Comparison of ENCODE assay signal across 8 cellular contexts in the genomic region with DNA sequence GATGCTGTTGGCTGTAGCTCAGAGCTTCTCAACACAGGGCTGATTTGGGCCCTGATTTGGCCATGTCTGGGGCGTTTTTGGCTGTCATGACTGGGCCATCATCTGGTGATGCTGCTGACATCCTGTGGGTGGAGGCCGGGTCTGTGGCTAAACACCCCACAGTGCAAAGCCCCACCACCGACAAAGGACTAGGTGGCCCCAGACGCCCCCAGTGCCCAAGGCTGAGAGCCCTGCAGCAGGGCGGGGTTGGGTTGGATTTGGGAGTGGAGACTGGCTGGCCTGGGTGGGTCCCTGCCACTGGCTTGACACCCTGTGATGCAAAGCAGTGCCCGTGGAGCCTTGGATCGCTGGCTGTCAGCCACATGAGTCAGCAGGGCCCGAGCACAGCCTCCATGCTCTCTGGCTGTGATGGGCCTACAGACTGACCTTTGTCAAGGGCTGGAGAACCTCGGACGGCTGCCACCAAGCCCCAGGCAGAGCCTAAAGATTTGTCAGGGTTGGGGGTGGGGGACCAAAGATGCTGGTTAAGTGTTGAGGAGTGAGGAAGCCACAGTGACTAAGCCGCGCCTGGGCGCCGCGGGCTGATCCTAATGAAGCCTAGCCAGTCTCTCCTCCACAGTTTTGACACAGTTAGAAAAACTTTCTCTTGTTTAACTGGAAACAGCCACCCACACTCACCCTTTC. TPM values are rescaled to one million over a fixed set of nuclear protein-coding genes. Genes with fewer than 3 reads are reported as not detected.
DNase-seq lines count a peak whose midpoint lies in the region; ATAC-seq and TF ChIP-seq lines count a peak whose summit lies in the region.

No MANE protein-coding gene starts in this region.

- 49 to 63% (median 50%) methylated on average over 12 to 15 of the region's 15 CpGs for WGBS in heart left ventricle, 4 donors

- no peaks in the 10 kb centered on the region for H3K36me3 Mint-ChIP-seq in Calu3 (ENCODE audit: insufficient read depth, unreplicated experiment)

- TF ChIP-seq POLR2A in heart left ventricle (IDR thresholded peaks at IDR 0.05), result no peak

- no peaks in the 10 kb centered on the region for H3K27me3 Mint-ChIP-seq in Calu3 (ENCODE audit: unreplicated experiment)

- no peaks in the 10 kb centered on the region for H3K36me3 ChIP-seq in heart left ventricle
- H3K36me3 ChIP-seq in rectal smooth muscle tissue (ENCODE audit: control insufficient read depth, insufficient read depth, low read length), result no peaks in the 10 kb centered on the region

- no peak overlapping the region for H3K4me3 Mint-ChIP-seq in Calu3 (ENCODE audit: low read depth, unreplicated experiment)

- no peaks in the 10 kb centered on the region for H3K4me1 Mint-ChIP-seq in Calu3 (ENCODE audit: low read depth, unreplicated experiment)

- intact Hi-C loops in Calu3 (cut with micrococcal nuclease; ENCODE audit: unreplicated experiment), result no loop called here
- intact Hi-C loops in heart left ventricle (cut with DNase I), result loop anchor here in 9 of 10 donors (5.0 to 10.0 kb wide), 6 partner anchors 144 to 824 kb away; no protein-coding TSS in a partner anchor

- peak; percentile 89 for ATAC-seq in SK-N-SH treated with all-trans-retinoic acid at 6 μM for 48 hours
- peak; percentile 48 to 96 (median 90) for ATAC-seq in heart left ventricle
- ATAC-seq in GM21390 (IDR thresholded peaks at IDR 0.05; ENCODE audit: unreplicated experiment), result no peak

- peaks cover 3% of the 10 kb centered on the region for H3K9me3 Mint-ChIP-seq in Calu3 (ENCODE audit: low read depth, unreplicated experiment)

- TF ChIP-seq CTCF in Calu3 (IDR thresholded peaks at IDR 0.05; ENCODE audit: unreplicated experiment) (no peak), heart left ventricle (IDR thresholded peaks at IDR 0.05) (no peak), GM20000 (IDR thresholded peaks at IDR 0.05; ENCODE audit: extremely low read depth, missing control alignments) (no peak)

- CTCF ChIA-PET in Calu3 (lab: Charles Lee), result no interaction called here

- H3K27ac ChIP-seq in heart left ventricle (peak overlapping the region in 6 of 12 donors; percentile 5 to 83 (median 21)), rectal smooth muscle tissue (ENCODE audit: low read depth, low read length) (peak overlapping the region; percentile 93)

- no TSS peak for BruUV-seq in Calu3 (replicated peaks; lab: Mats Ljungman, UMichigan)

- H3K4me1 ChIP-seq in heart left ventricle, result peaks cover 0 to 19% (median 2%) of the 10 kb centered on the region in 12 donors
- H3K4me1 ChIP-seq in rectal smooth muscle tissue (ENCODE audit: control insufficient read depth, insufficient read depth, low read length), result peaks cover 22% of the 10 kb centered on the region

- no peak overlapping the region for H3K9ac ChIP-seq in rectal smooth muscle tissue (ENCODE audit: low read length)

- H3K9me3 ChIP-seq in heart left ventricle, result no peaks in the 10 kb centered on the region

- H3K27ac Mint-ChIP-seq in Calu3 (ENCODE audit: unreplicated experiment), result no peak overlapping the region

- H3K4me3 ChIP-seq in heart left ventricle (no peak overlapping the region), rectal smooth muscle tissue (ENCODE audit: low read length) (peak overlapping the region; percentile 15)

- H3K27me3 ChIP-seq in heart left ventricle (peaks cover 0 to 9% (median 6%) of the 10 kb centered on the region in 9 donors), rectal smooth muscle tissue (ENCODE audit: control insufficient read depth, insufficient read depth, low read length) (no peaks in the 10 kb centered on the region)

- peak; percentile 3 for DNase-seq in Calu3
- DNase-seq in heart left ventricle, result peak; percentile 48 to 88 (median 81)
- DNase-seq in activated CD4-positive, alpha-beta T cell treated with anti-CD3 and anti-CD28 coated beads, Interleukin-2, amount 50 U/mL, for 1 hour, result no peak
- DNase-seq in GM20000 (ENCODE audit: low spot score), result no peak
- DNase-seq in DMS 273 (lab: John Stamatoyannopoulos, UW; ENCODE audit: unreplicated experiment), result no peak

TF ChIP-seq in SK-N-SH treated with all-trans-retinoic acid at 6 μM for 48 hours, 23 proteins besides CTCF, POLR2A, EP300 and RAD21:
- no peak for TF ChIP-seq ESRRG (CRISPR knock-in tag; IDR thresholded peaks at IDR 0.05)
- TF ChIP-seq ZFP30 (CRISPR knock-in tag; IDR thresholded peaks at IDR 0.05), result no peak
- TF ChIP-seq OSR1 (CRISPR knock-in tag; IDR thresholded peaks at IDR 0.05), result no peak
- TF ChIP-seq ISL1 (CRISPR knock-in tag; IDR thresholded peaks at IDR 0.05), result no peak
- TF ChIP-seq ZFP3 (CRISPR knock-in tag; IDR thresholded peaks at IDR 0.05), result 0 out of 2 replicates have a peak, but pooled peaks have one; percentile 31
- TF ChIP-seq ZNF8 (CRISPR knock-in tag; IDR thresholded peaks at IDR 0.05), result no peak
- no peak for TF ChIP-seq GLIS3 (CRISPR knock-in tag; IDR thresholded peaks at IDR 0.05)
- no peak for TF ChIP-seq CSDC2 (CRISPR knock-in tag; IDR thresholded peaks at IDR 0.05)
- TF ChIP-seq, protein P1, sequence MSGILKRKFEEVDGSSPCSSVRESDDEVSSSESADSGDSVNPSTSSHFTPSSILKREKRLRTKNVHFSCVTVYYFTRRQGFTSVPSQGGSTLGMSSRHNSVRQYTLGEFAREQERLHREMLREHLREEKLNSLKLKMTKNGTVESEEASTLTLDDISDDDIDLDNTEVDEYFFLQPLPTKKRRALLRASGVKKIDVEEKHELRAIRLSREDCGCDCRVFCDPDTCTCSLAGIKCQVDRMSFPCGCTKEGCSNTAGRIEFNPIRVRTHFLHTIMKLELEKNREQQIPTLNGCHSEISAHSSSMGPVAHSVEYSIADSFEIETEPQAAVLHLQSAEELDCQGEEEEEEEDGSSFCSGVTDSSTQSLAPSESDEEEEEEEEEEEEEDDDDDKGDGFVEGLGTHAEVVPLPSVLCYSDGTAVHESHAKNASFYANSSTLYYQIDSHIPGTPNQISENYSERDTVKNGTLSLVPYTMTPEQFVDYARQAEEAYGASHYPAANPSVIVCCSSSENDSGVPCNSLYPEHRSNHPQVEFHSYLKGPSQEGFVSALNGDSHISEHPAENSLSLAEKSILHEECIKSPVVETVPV (CRISPR knock-in tag; IDR thresholded peaks at IDR 0.05), result no peak
- TF ChIP-seq, protein P2, sequence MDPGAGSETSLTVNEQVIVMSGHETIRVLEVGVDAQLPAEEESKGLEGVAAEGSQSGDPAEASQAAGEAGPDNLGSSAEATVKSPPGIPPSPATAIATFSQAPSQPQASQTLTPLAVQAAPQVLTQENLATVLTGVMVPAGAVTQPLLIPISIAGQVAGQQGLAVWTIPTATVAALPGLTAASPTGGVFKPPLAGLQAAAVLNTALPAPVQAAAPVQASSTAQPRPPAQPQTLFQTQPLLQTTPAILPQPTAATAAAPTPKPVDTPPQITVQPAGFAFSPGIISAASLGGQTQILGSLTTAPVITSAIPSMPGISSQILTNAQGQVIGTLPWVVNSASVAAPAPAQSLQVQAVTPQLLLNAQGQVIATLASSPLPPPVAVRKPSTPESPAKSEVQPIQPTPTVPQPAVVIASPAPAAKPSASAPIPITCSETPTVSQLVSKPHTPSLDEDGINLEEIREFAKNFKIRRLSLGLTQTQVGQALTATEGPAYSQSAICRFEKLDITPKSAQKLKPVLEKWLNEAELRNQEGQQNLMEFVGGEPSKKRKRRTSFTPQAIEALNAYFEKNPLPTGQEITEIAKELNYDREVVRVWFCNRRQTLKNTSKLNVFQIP (CRISPR knock-in tag; IDR thresholded peaks at IDR 0.05; ENCODE audit: borderline replicate concordance, low read depth), result no peak
- TF ChIP-seq, protein P3, sequence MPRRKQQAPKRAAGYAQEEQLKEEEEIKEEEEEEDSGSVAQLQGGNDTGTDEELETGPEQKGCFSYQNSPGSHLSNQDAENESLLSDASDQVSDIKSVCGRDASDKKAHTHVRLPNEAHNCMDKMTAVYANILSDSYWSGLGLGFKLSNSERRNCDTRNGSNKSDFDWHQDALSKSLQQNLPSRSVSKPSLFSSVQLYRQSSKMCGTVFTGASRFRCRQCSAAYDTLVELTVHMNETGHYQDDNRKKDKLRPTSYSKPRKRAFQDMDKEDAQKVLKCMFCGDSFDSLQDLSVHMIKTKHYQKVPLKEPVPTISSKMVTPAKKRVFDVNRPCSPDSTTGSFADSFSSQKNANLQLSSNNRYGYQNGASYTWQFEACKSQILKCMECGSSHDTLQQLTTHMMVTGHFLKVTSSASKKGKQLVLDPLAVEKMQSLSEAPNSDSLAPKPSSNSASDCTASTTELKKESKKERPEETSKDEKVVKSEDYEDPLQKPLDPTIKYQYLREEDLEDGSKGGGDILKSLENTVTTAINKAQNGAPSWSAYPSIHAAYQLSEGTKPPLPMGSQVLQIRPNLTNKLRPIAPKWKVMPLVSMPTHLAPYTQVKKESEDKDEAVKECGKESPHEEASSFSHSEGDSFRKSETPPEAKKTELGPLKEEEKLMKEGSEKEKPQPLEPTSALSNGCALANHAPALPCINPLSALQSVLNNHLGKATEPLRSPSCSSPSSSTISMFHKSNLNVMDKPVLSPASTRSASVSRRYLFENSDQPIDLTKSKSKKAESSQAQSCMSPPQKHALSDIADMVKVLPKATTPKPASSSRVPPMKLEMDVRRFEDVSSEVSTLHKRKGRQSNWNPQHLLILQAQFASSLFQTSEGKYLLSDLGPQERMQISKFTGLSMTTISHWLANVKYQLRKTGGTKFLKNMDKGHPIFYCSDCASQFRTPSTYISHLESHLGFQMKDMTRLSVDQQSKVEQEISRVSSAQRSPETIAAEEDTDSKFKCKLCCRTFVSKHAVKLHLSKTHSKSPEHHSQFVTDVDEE (CRISPR knock-in tag; IDR thresholded peaks at IDR 0.05), result 0 out of 2 replicates have a peak, but pooled peaks have one; percentile 31
- TF ChIP-seq ZNF565 (CRISPR knock-in tag; conservative IDR thresholded peaks at IDR 0.05; ENCODE audit: low read depth), result no peak
TF ChIP-seq in SK-N-SH treated with all-trans-retinoic acid at 6 μM for 48 hours: peak in this region for 2.

RNA-seq across cellular contexts. Expression of a gene that starts 28.3 kb away (rescaled TPM):
- not detected in 2 replicates for total RNA-seq in Calu3 (2022)
- 1 to 10 TPM in 1 of 9 donors, under 1 TPM in 2, not detected in 6; 0.78 to 2.5 (median 0.93) TPM for total RNA-seq in heart left ventricle
- not detected for polyA plus RNA-seq in heart left ventricle

Comparison
In these comparisons a context has a peak if more than half of its experiments do, and no peak if none do; other contexts are left out.
1. DNase-seq: peak in Calu3 (single experiment) and heart left ventricle (5 of 5); none in activated CD4-positive, alpha-beta T cell treated with anti-CD3 and anti-CD28 coated beads, Interleukin-2, amount 50 U/mL, for 1 hour (single experiment), GM20000 (single experiment) and DMS 273 (single experiment).